In the genomic region with DNA sequence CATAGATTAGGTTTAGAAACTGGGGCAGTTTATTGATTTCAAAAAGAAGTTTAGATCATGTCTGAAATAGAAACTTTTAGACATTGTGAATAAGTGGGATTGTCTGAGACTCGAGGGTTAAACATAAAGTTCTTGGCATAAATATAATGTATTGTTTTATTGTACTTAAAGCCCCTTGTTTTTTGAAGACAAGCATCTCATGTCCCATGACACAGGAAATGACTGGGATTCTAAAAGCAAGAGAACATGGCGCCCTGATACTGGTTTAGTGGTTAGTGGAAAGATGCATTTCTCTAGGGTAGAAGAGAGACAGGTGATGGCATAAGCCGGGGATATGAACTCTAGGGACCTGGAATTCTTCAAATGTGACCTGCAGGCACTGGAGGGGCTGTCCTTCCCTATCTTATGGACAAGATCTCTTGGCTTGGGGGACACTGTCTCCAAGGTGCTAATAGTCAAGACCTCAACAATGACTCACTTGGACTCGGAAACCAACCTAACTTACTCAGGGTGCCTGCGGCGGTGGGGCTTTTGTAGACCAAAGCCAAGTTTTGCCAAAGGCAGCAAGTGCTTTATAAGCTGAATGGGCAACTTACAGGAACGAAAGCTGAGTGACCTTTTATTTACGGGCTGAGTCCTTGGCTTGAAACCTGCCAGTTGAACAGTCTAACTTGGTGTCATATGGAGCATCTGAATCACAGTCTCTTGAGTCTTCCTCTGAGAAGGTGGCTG, we compare ENCODE assay signal across 17 cellular contexts. TPM values are rescaled to one million over a fixed set of nuclear protein-coding genes. Genes with fewer than 3 reads are reported as not detected.
A peak's percentile ranks its signal among the peaks of the same experiment; 100 is the strongest.
DNase-seq lines count a peak whose midpoint lies in the region; ATAC-seq and TF ChIP-seq lines count a peak whose summit lies in the region.
"Had no signal": no experiment of that assay in that cellular context is flagged by ENCODE, and none has a peak within 500 bp of the region (broad histone marks: within the 10 kb centered on the region; RNA-seq: fewer than 3 reads in every experiment).

No MANE protein-coding gene starts in this region.

- no peak overlapping the region for H3K27ac ChIP-seq in CD8-positive, alpha-beta T cell (ENCODE audit: low read depth, low read length)
- H3K27ac ChIP-seq: coronary artery, pancreas, tibial artery had no signal

- CTCF ChIA-PET in CD8-positive, alpha-beta T cell (lab: Charles Lee) = interaction anchor here (0.7 kb wide), 1 partner anchor 26 kb away, joined by 3 read pairs; no protein-coding TSS in a partner anchor

- H3K9me3 Mint-ChIP-seq in CD8-positive, alpha-beta T cell = no peaks in the 10 kb centered on the region
- H3K9me3 Mint-ChIP-seq in HFFc6 (no peaks in the 10 kb centered on the region), osteocyte (ENCODE audit: unreplicated experiment) (no peaks in the 10 kb centered on the region)

- DNase-seq in CD8-positive, alpha-beta T cell = no peak
- DNase-seq in HFFc6 (no peak), osteocyte (ENCODE audit: extremely low spot score, unreplicated experiment) (no peak), SHP77 (lab: John Stamatoyannopoulos, UW) (no peak), HAP-1 (ENCODE audit: low spot score in 2 of 2) (no peak)
- DNase-seq in activated CD8-positive, alpha-beta memory T cell treated with anti-CD3 and anti-CD28 coated beads, Interleukin-2, amount 50 U/mL, for 48 hours = peak; percentile 72
- no peak for DNase-seq in effector CD8-positive, alpha-beta T cell (lab: John Stamatoyannopoulos, UW)
- DNase-seq: amniotic stem cell, head of caudate nucleus, kidney, midbrain, NCI-H1694 treated with DMSO at 0.1 percent for 48 hours, NCI-H524 treated with DMSO at 0.1 percent for 48 hours, pancreas, tibial artery had no signal

- H3K4me1 Mint-ChIP-seq in CD8-positive, alpha-beta T cell (ENCODE audit: low read depth) = peaks cover 71% of the 10 kb centered on the region
- H3K4me1 Mint-ChIP-seq in HFFc6 (ENCODE audit: low read depth) (peaks cover 73% of the 10 kb centered on the region), osteocyte (ENCODE audit: unreplicated experiment) (peaks cover 23% of the 10 kb centered on the region)

- no peaks in the 10 kb centered on the region for H3K36me3 ChIP-seq in CD8-positive, alpha-beta T cell (ENCODE audit: insufficient read depth, low read length)
- no peaks in the 10 kb centered on the region for H3K36me3 ChIP-seq in HAP-1 (replicated peaks)
- H3K36me3 ChIP-seq: pancreas, tibial artery had no signal

- H3K4me1 ChIP-seq in CD8-positive, alpha-beta T cell (ENCODE audit: insufficient read depth, low read length) = peaks cover 29% of the 10 kb centered on the region
- no peaks in the 10 kb centered on the region for H3K4me1 ChIP-seq in HAP-1
- H3K4me1 ChIP-seq: pancreas, tibial artery had no signal

- H3K4me3 Mint-ChIP-seq in CD8-positive, alpha-beta T cell = no peak overlapping the region
- H3K4me3 Mint-ChIP-seq in HFFc6 (no peak overlapping the region), osteocyte (ENCODE audit: unreplicated experiment) (no peak overlapping the region)

- no peaks in the 10 kb centered on the region for H3K27me3 Mint-ChIP-seq in CD8-positive, alpha-beta T cell (ENCODE audit: low read depth)
- H3K27me3 Mint-ChIP-seq in HFFc6 (ENCODE audit: insufficient read depth) (no peaks in the 10 kb centered on the region), osteocyte (ENCODE audit: unreplicated experiment) (no peaks in the 10 kb centered on the region)

- H3K4me3 ChIP-seq in CD8-positive, alpha-beta T cell (ENCODE audit: low read depth, low read length) = no peak overlapping the region
- H3K4me3 ChIP-seq in HAP-1 = no peak overlapping the region
- H3K4me3 ChIP-seq: coronary artery, pancreas, tibial artery had no signal

- TF ChIP-seq CTCF in CD8-positive, alpha-beta T cell (IDR thresholded peaks at IDR 0.05) = no peak
- TF ChIP-seq CTCF in HFFc6 (IDR thresholded peaks at IDR 0.05) (no peak), osteocyte (IDR thresholded peaks at IDR 0.05) (no peak)

- no peaks in the 10 kb centered on the region for H3K27me3 ChIP-seq in CD8-positive, alpha-beta T cell (ENCODE audit: insufficient read depth, low read length)
- no peaks in the 10 kb centered on the region for H3K27me3 ChIP-seq in HAP-1 (ENCODE audit: low read depth)
- H3K27me3 ChIP-seq: pancreas, tibial artery had no signal

- H3K36me3 Mint-ChIP-seq in CD8-positive, alpha-beta T cell = peaks cover 27% of the 10 kb centered on the region
- H3K36me3 Mint-ChIP-seq in HFFc6 (ENCODE audit: low read depth) = peaks cover 34% of the 10 kb centered on the region
- peaks cover 14% of the 10 kb centered on the region for H3K36me3 Mint-ChIP-seq in osteocyte (ENCODE audit: unreplicated experiment)

- intact Hi-C loops in CD8-positive, alpha-beta T cell (cut with DNase I, micrococcal nuclease) = no loop called here

- POLR2A ChIA-PET in CD8-positive, alpha-beta T cell (lab: Charles Lee) = interaction anchor here (1.1 kb wide), 1 partner anchor 23 kb away, joined by 4 read pairs; no protein-coding TSS in a partner anchor

- peak overlapping the region; percentile 69 for H3K27ac Mint-ChIP-seq in CD8-positive, alpha-beta T cell
- H3K27ac Mint-ChIP-seq in HFFc6 (peak overlapping the region; percentile 44; the same call in 1 of the 2 replicates), osteocyte (ENCODE audit: unreplicated experiment) (peak overlapping the region; percentile 71)

- H3K9me3 ChIP-seq in CD8-positive, alpha-beta T cell (ENCODE audit: low read length) = no peaks in the 10 kb centered on the region
- no peaks in the 10 kb centered on the region for H3K9me3 ChIP-seq in HAP-1
- H3K9me3 ChIP-seq: pancreas, tibial artery had no signal

- ATAC-seq in CD8-positive, alpha-beta T cell = peak; percentile 40
- ATAC-seq: Panc1, pancreas had no signal

- in situ Hi-C loops in HAP-1 (cut with MboI; ENCODE audit: low sequenced_read_pairs) = no loop called here

RNA-seq across cellular contexts. Expression of a gene that starts 48.2 kb away (rescaled TPM):
- 10 to 100 TPM; 16.7 to 19.3 TPM for total RNA-seq in CD8-positive, alpha-beta T cell
- 10 to 100 TPM; 44.6 to 60.4 (median 52.9) TPM for total RNA-seq in HFFc6 (2021; fragmentation: NEBNext Ultra II Directional; extraction: Animal tissue kit (Norgen Biotek cat#: 25700))
- 40.9 and 43.5 TPM in 2 replicates for total RNA-seq in osteocyte
